ENCODE assay signal across 10 cellular contexts in genomic region chr11:28343304-28344233, GRCh38.
DNase-seq lines count a peak whose midpoint lies in the region; ATAC-seq and TF ChIP-seq lines count a peak whose summit lies in the region.
"Had no signal": no experiment of that assay in that cellular context is flagged by ENCODE, and none has a peak within 500 bp of the region (broad histone marks: within the 10 kb centered on the region; RNA-seq: fewer than 3 reads in every experiment).

No MANE protein-coding gene starts in this region.

- no peak overlapping the region for H3K27ac ChIP-seq in mesendoderm (ENCODE audit: low read depth, low read length)
- H3K27ac ChIP-seq in CD8-positive, alpha-beta T cell (ENCODE audit: low read depth, low read length): no peak overlapping the region
- H3K27ac ChIP-seq: uterus had no signal

- H3K4me3 ChIP-seq in mesendoderm (ENCODE audit: low read length) (no peak overlapping the region), H7 (ENCODE audit: insufficient read depth, low read depth, low read length) (no peak overlapping the region)
- H3K4me3 ChIP-seq in CD8-positive, alpha-beta T cell (ENCODE audit: low read depth, low read length): no peak overlapping the region
- H3K4me3 ChIP-seq: uterus had no signal

- peaks cover 9% of the 10 kb centered on the region for H3K36me3 Mint-ChIP-seq in chondrocyte (ENCODE audit: low read depth)
- H3K36me3 Mint-ChIP-seq in CD8-positive, alpha-beta T cell: no peaks in the 10 kb centered on the region
- peaks cover 0 to 20% (median 0%) of the 10 kb centered on the region in 3 donors for H3K36me3 Mint-ChIP-seq in naive thymus-derived CD8-positive, alpha-beta T cell

- CTCF ChIA-PET in CD8-positive, alpha-beta T cell (lab: Charles Lee): no interaction called here

- DNase-seq in DMS53 treated with DMSO at 0.1 percent for 48 hours (lab: John Stamatoyannopoulos, UW; ENCODE audit: unreplicated experiment) (peak; percentile 3), M059J (ENCODE audit: low read depth) (peak; percentile 89), chondrocyte (ENCODE audit: low spot score) (no peak), mesendoderm (peak; percentile 44), H7 (no peak)
- no peak for DNase-seq in activated CD4-positive, alpha-beta T cell treated with anti-CD3 and anti-CD28 coated beads for 4 hours
- DNase-seq in CD8-positive, alpha-beta T cell: no peak
- DNase-seq in naive thymus-derived CD8-positive, alpha-beta T cell: no peak
- DNase-seq: GF-D8, uterus had no signal

- no peak for TF ChIP-seq CTCF in chondrocyte (IDR thresholded peaks at IDR 0.05)
- no peak for TF ChIP-seq CTCF in CD8-positive, alpha-beta T cell (IDR thresholded peaks at IDR 0.05)

- no peak overlapping the region for H2BK120ac ChIP-seq in mesendoderm (ENCODE audit: low read depth, low read length)

- no peak overlapping the region for H3K4ac ChIP-seq in mesendoderm (ENCODE audit: low read depth, low read length)

- intact Hi-C loops in CD8-positive, alpha-beta T cell (cut with DNase I, micrococcal nuclease): no loop called here

- no peaks in the 10 kb centered on the region for H3K9me3 ChIP-seq in CD8-positive, alpha-beta T cell (ENCODE audit: low read length)
- H3K9me3 ChIP-seq: uterus had no signal

- H3K23ac ChIP-seq in mesendoderm (ENCODE audit: low read length): no peak overlapping the region

- H4K8ac ChIP-seq in mesendoderm (ENCODE audit: low read depth, low read length): no peak overlapping the region

- H3K4me2 ChIP-seq in mesendoderm (ENCODE audit: low read length): no peak overlapping the region

- no peaks in the 10 kb centered on the region for H3K4me1 ChIP-seq in mesendoderm (ENCODE audit: control insufficient read depth, low read depth, low read length)
- no peaks in the 10 kb centered on the region for H3K4me1 ChIP-seq in CD8-positive, alpha-beta T cell (ENCODE audit: insufficient read depth, low read length)
- H3K4me1 ChIP-seq: uterus had no signal

- H3K79me1 ChIP-seq in mesendoderm (ENCODE audit: low read length): no peaks in the 10 kb centered on the region

- H3K4me1 Mint-ChIP-seq in chondrocyte (ENCODE audit: low read depth): peaks cover 15% of the 10 kb centered on the region
- no peaks in the 10 kb centered on the region for H3K4me1 Mint-ChIP-seq in CD8-positive, alpha-beta T cell (ENCODE audit: low read depth)
- H3K4me1 Mint-ChIP-seq in naive thymus-derived CD8-positive, alpha-beta T cell: no peaks in the 10 kb centered on the region

- H3K27me3 ChIP-seq in mesendoderm (ENCODE audit: insufficient read depth, low read length, poor library complexity) (no peaks in the 10 kb centered on the region), H7 (ENCODE audit: control insufficient read depth, insufficient read depth, low read length) (no peaks in the 10 kb centered on the region)
- no peaks in the 10 kb centered on the region for H3K27me3 ChIP-seq in CD8-positive, alpha-beta T cell (ENCODE audit: insufficient read depth, low read length)
- H3K27me3 ChIP-seq: uterus had no signal

- no peaks in the 10 kb centered on the region for H3K27me3 Mint-ChIP-seq in chondrocyte (ENCODE audit: low read depth)
- H3K27me3 Mint-ChIP-seq in CD8-positive, alpha-beta T cell (ENCODE audit: low read depth): no peaks in the 10 kb centered on the region
- no peaks in the 10 kb centered on the region for H3K27me3 Mint-ChIP-seq in naive thymus-derived CD8-positive, alpha-beta T cell

- H3K79me2 ChIP-seq in mesendoderm (ENCODE audit: control insufficient read depth, insufficient read depth, low read length): no peaks in the 10 kb centered on the region

- ATAC-seq in CD8-positive, alpha-beta T cell: no peak
- no peak for ATAC-seq in naive thymus-derived CD8-positive, alpha-beta T cell

- H2BK5ac ChIP-seq in mesendoderm (ENCODE audit: low read length): no peak overlapping the region

- peak overlapping the region; percentile 81 for H3K27ac Mint-ChIP-seq in chondrocyte (ENCODE audit: unreplicated experiment)
- no peak overlapping the region for H3K27ac Mint-ChIP-seq in CD8-positive, alpha-beta T cell
- H3K27ac Mint-ChIP-seq in naive thymus-derived CD8-positive, alpha-beta T cell: no peak overlapping the region

- H3K9ac ChIP-seq in mesendoderm (ENCODE audit: low read length): no peak overlapping the region

- peaks cover 20% of the 10 kb centered on the region for H3K9me3 Mint-ChIP-seq in chondrocyte (ENCODE audit: low read depth)
- peaks cover 23% of the 10 kb centered on the region for H3K9me3 Mint-ChIP-seq in CD8-positive, alpha-beta T cell
- peaks cover 5 to 43% (median 23%) of the 10 kb centered on the region in 9 donors for H3K9me3 Mint-ChIP-seq in naive thymus-derived CD8-positive, alpha-beta T cell

- POLR2A ChIA-PET in CD8-positive, alpha-beta T cell (lab: Charles Lee): no interaction called here
- POLR2A ChIA-PET in naive thymus-derived CD8-positive, alpha-beta T cell (lab: Charles Lee): no interaction called here

- H3K56ac ChIP-seq in mesendoderm (ENCODE audit: low read length): no peak overlapping the region

- no peak overlapping the region for H2BK15ac ChIP-seq in mesendoderm (replicated peaks; ENCODE audit: low read depth)

- H3K36me3 ChIP-seq in mesendoderm (ENCODE audit: control insufficient read depth, insufficient read depth, low read length) (no peaks in the 10 kb centered on the region), H7 (replicated peaks; ENCODE audit: control insufficient read depth, insufficient read depth, low read length) (no peaks in the 10 kb centered on the region)
- H3K36me3 ChIP-seq in CD8-positive, alpha-beta T cell (ENCODE audit: insufficient read depth, low read length): no peaks in the 10 kb centered on the region
- H3K36me3 ChIP-seq: uterus had no signal

- H2AK5ac ChIP-seq in mesendoderm (ENCODE audit: low read length): no peak overlapping the region

- no peak overlapping the region for H4K5ac ChIP-seq in mesendoderm (ENCODE audit: low read length)

- WGBS in mesendoderm (ENCODE audit: extremely low coverage, insufficient coverage, low lambda C conversion rate): no CpG with 5 or more reads among the region's 5 CpGs

- H3K18ac ChIP-seq in mesendoderm (ENCODE audit: low read length): no peak overlapping the region

- H3K4me3 Mint-ChIP-seq in chondrocyte (ENCODE audit: unreplicated experiment): no peak overlapping the region
- H3K4me3 Mint-ChIP-seq in CD8-positive, alpha-beta T cell: no peak overlapping the region
- no peak overlapping the region for H3K4me3 Mint-ChIP-seq in naive thymus-derived CD8-positive, alpha-beta T cell

Comparison
In these comparisons a context has a peak if more than half of its experiments do, and no peak if none do; other contexts are left out.
1. DNase-seq: peak in DMS53 treated with DMSO at 0.1 percent for 48 hours (single experiment), M059J (single experiment) and mesendoderm (single experiment); none in chondrocyte (single experiment), H7 (single experiment), activated CD4-positive, alpha-beta T cell treated with anti-CD3 and anti-CD28 coated beads for 4 hours (0 of 2), CD8-positive, alpha-beta T cell (0 of 7) and naive thymus-derived CD8-positive, alpha-beta T cell (0 of 10).